In the genomic region with DNA sequence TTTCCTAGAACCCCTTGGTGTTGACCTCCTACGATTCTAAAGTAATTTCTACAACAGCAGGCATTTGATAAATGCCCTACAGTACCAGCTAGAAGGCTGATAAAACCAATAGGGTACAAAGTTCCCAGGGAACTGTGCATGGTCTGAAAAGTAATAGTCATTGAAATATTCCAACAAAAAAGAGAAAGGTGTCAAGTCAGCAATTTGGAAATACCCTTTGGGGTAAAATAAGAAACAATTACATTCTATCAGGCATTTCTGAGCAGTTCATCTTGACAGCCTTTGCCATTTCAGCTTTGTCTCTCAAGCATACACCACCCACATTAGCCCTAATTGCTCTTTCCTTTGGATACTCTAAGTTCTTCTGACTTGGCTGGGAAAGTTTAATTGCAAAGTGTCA, we compare ENCODE assay signal across 29 cellular contexts.
"Had no signal": no experiment of that assay in that cellular context is flagged by ENCODE, and none has a peak within 500 bp of the region (broad histone marks: within the 10 kb centered on the region; RNA-seq: fewer than 3 reads in every experiment).

No MANE protein-coding gene starts in this region.

- H3K9me3 Mint-ChIP-seq: type B pancreatic cell had no signal

- H3K9me3 ChIP-seq: left lung, mucosa of descending colon, ovary, uterus had no signal

- H3K4me3 Mint-ChIP-seq: immature natural killer cell; naive thymus-derived CD4-positive, alpha-beta T cell; natural killer cell treated with Interleukin-12 subunit alpha and Interleukin-12 subunit beta and Interleukin-15 and Interleukin-18, amount 100 ng/mL, for 72 hours; stimulated activated memory B cell treated with anti-CD40 and anti-IgM and Interleukin-4, amounts not matched to agents 10 μg/mL and 1 μg/mL and 100 μg/mL, for 72 hours; stimulated activated naive CD8-positive, alpha-beta T cell treated with anti-CD3 and anti-CD28 coated beads, Interleukin-15, amount 100 ng/mL, for 72 hours; type B pancreatic cell had no signal

- H3K4me3 ChIP-seq: left lung, lung, mucosa of descending colon, ovary, sigmoid colon, tibial nerve, uterus had no signal

- H3K4me1 Mint-ChIP-seq: immature natural killer cell; naive thymus-derived CD4-positive, alpha-beta T cell; stimulated activated memory B cell treated with anti-CD40 and anti-IgM and Interleukin-4, amounts not matched to agents 10 μg/mL and 1 μg/mL and 100 μg/mL, for 72 hours; stimulated activated naive CD8-positive, alpha-beta T cell treated with anti-CD3 and anti-CD28 coated beads, Interleukin-15, amount 100 ng/mL, for 72 hours had no signal

- H3K4me1 ChIP-seq: left lung, sigmoid colon, tibial nerve, uterus had no signal

- H3K27ac Mint-ChIP-seq: immature natural killer cell; naive thymus-derived CD4-positive, alpha-beta T cell; natural killer cell treated with Interleukin-12 subunit alpha and Interleukin-12 subunit beta and Interleukin-15 and Interleukin-18, amount 100 ng/mL, for 72 hours; stimulated activated memory B cell treated with anti-CD40 and anti-IgM and Interleukin-4, amounts not matched to agents 10 μg/mL and 1 μg/mL and 100 μg/mL, for 72 hours; stimulated activated naive CD8-positive, alpha-beta T cell treated with anti-CD3 and anti-CD28 coated beads, Interleukin-15, amount 100 ng/mL, for 72 hours; type B pancreatic cell had no signal

- FAIRE-seq: islet of Langerhans, kidney, small intestine had no signal

- H3K36me3 ChIP-seq: left lung, ovary, sigmoid colon, tibial nerve, uterus had no signal

- H3K27me3 ChIP-seq: left lung, ovary, sigmoid colon, tibial nerve, uterus had no signal

- H3K36me3 Mint-ChIP-seq: immature natural killer cell; naive thymus-derived CD4-positive, alpha-beta T cell; natural killer cell treated with Interleukin-12 subunit alpha and Interleukin-12 subunit beta and Interleukin-15 and Interleukin-18, amount 100 ng/mL, for 72 hours; stimulated activated memory B cell treated with anti-CD40 and anti-IgM and Interleukin-4, amounts not matched to agents 10 μg/mL and 1 μg/mL and 100 μg/mL, for 72 hours; type B pancreatic cell had no signal

- ATAC-seq: left colon; left lung; mucosa of descending colon; naive thymus-derived CD4-positive, alpha-beta T cell; natural killer cell treated with Interleukin-12 subunit alpha and Interleukin-12 subunit beta and Interleukin-15 and Interleukin-18, amount 100 ng/mL, for 72 hours; right cardiac atrium; stimulated activated memory B cell treated with anti-CD40 and anti-IgM and Interleukin-4, amounts not matched to agents 10 μg/mL and 1 μg/mL and 100 μg/mL, for 72 hours; stimulated activated naive CD8-positive, alpha-beta T cell treated with anti-CD3 and anti-CD28 coated beads, Interleukin-15, amount 100 ng/mL, for 72 hours had no signal

- DNase-seq: hypothalamus; immature natural killer cell; kidney; left colon; left lung; mesendoderm; midbrain; mucosa of descending colon; naive thymus-derived CD4-positive, alpha-beta T cell; ovary; retina; right cardiac atrium; sigmoid colon; small intestine; stimulated activated CD4-positive, alpha-beta T cell treated with anti-CD3 and anti-CD28 coated beads, Interleukin-1b, Interleukin-23, amount 100 ng/mL, for 48 hours; stimulated activated CD4-positive, alpha-beta T cell treated with anti-CD3 and anti-CD28 coated beads, Interleukin-2, amount 100 ng/mL, for 48 hours; stimulated activated CD4-positive, alpha-beta T cell treated with anti-CD3 and anti-CD28 coated beads, Interleukin-4, amount 100 ng/mL, for 4 hours; stimulated activated CD8-positive, alpha-beta memory T cell treated with anti-CD3 and anti-CD28 coated beads, Interleukin-4, amount 100 ng/mL, for 48 hours; stimulated activated naive CD4-positive, alpha-beta T cell treated with Interleukin-2 at 50 U/mL for 16 hours; stimulated activated naive CD8-positive, alpha-beta T cell treated with anti-CD3 and anti-CD28 coated beads, Interleukin-15, amount 100 ng/mL, for 72 hours; substantia nigra; uterus had no signal

- H3K27ac ChIP-seq: left lung, ovary, sigmoid colon, tibial nerve, uterus had no signal

- H3K27me3 Mint-ChIP-seq: naive thymus-derived CD4-positive, alpha-beta T cell; natural killer cell treated with Interleukin-12 subunit alpha and Interleukin-12 subunit beta and Interleukin-15 and Interleukin-18, amount 100 ng/mL, for 72 hours; progenitor cell of endocrine pancreas; stimulated activated memory B cell treated with anti-CD40 and anti-IgM and Interleukin-4, amounts not matched to agents 10 μg/mL and 1 μg/mL and 100 μg/mL, for 72 hours; stimulated activated naive CD8-positive, alpha-beta T cell treated with anti-CD3 and anti-CD28 coated beads, Interleukin-15, amount 100 ng/mL, for 72 hours; type B pancreatic cell had no signal
